In the genomic region with DNA sequence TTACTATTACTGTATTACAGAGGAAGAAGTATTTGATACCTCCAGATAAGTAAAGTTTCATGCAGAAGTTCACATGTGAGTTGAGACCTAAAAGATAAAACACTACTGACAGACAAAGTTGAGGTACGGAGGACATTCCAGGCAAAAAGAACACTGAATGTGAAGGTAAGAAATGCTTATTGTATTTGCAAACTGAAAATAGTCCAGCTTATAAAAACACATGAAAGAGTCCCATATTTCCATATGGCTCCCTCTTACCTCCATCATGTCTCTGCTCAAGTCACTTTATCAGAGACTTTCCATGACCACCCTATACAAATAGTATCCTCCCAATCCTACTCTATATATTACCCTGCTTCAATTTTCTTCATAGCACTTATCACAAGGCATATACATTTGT, we compare ENCODE assay signal across 22 cellular contexts.
"Had no signal": no experiment of that assay in that cellular context is flagged by ENCODE, and none has a peak within 500 bp of the region (broad histone marks: within the 10 kb centered on the region; RNA-seq: fewer than 3 reads in every experiment).

No MANE protein-coding gene starts in this region.

- H3K4me3 ChIP-seq: colonic mucosa, coronary artery, dorsolateral prefrontal cortex, esophagus muscularis mucosa, esophagus squamous epithelium, gastrocnemius medialis, gastroesophageal sphincter, heart left ventricle, heart right ventricle had no signal

- ATAC-seq: effector memory CD8-positive, alpha-beta T cell; gastrocnemius medialis; gastroesophageal sphincter; heart left ventricle; heart right ventricle had no signal

- H3K27me3 ChIP-seq: colonic mucosa, dorsolateral prefrontal cortex, esophagus muscularis mucosa, esophagus squamous epithelium, foreskin keratinocyte, gastrocnemius medialis, gastroesophageal sphincter, heart left ventricle, heart right ventricle had no signal

- DNase-seq: colonic mucosa; cortex of kidney; dermis blood vessel endothelial cell; dorsolateral prefrontal cortex; effector CD4-positive, alpha-beta T cell; effector CD8-positive, alpha-beta T cell; effector memory CD4-positive, alpha-beta T cell; effector memory CD8-positive, alpha-beta T cell; endodermal cell; erythroblast; esophagus squamous epithelium; foreskin fibroblast; foreskin melanocyte; gastrocnemius medialis; glutamatergic neuron; head of caudate nucleus; heart left ventricle; heart right ventricle had no signal

- H3K27ac ChIP-seq: colonic mucosa, coronary artery, dorsolateral prefrontal cortex, esophagus muscularis mucosa, esophagus squamous epithelium, foreskin keratinocyte, gastrocnemius medialis, gastroesophageal sphincter, heart left ventricle, heart right ventricle had no signal

- H3K4me1 ChIP-seq: colonic mucosa, esophagus muscularis mucosa, esophagus squamous epithelium, gastrocnemius medialis, gastroesophageal sphincter, heart left ventricle, heart right ventricle had no signal

- H3K9me3 ChIP-seq: colonic mucosa, esophagus muscularis mucosa, esophagus squamous epithelium, gastrocnemius medialis, gastroesophageal sphincter, heart left ventricle, heart right ventricle had no signal
